Comparison of ENCODE assay signal across 22 cellular contexts in genomic region chr1:104291156-104291555, GRCh38.
"Had no signal": no experiment of that assay in that cellular context is flagged by ENCODE, and none has a peak within 500 bp of the region (broad histone marks: within the 10 kb centered on the region; RNA-seq: fewer than 3 reads in every experiment).

No MANE protein-coding gene starts in this region.

- ATAC-seq: K562, Panc1, PC-3 had no signal

- H3K27ac ChIP-seq: KMS-11, RWPE1 had no signal

- H3K4me3 ChIP-seq: K562 had no signal

- H3K9ac ChIP-seq: KMS-11, SK-N-SH had no signal

- H3K27ac Mint-ChIP-seq: IgD-negative memory B cell had no signal

- H3K4me2 ChIP-seq: KMS-11, SK-N-SH had no signal

- DNase-seq: Kasumi-1, MM.1S, NCI-H1092 treated with DMSO at 0.1 percent for 48 hours, NCI-H1436, NCI-H187, NCI-H2029, NCI-H2081 treated with DMSO at 0.1 percent for 48 hours, NCI-H2171, NCI-H226, NCI-H446, NCI-H510A, NCI-H524 treated with DMSO at 0.1 percent for 48 hours, NCI-H69, NCI-H774, PC-3, SHP77, SK-N-SH had no signal

- H3K4me1 Mint-ChIP-seq: IgD-negative memory B cell had no signal

- H3K9me3 ChIP-seq: SK-N-SH had no signal

- H3K36me3 Mint-ChIP-seq: IgD-negative memory B cell had no signal

- H3K4me3 Mint-ChIP-seq: IgD-negative memory B cell had no signal
